ENCODE assay signal across 24 cellular contexts in genomic region chr17:2440930-2441329, GRCh38.
"Had no signal": no experiment of that assay in that cellular context is flagged by ENCODE, and none has a peak within 500 bp of the region (broad histone marks: within the 10 kb centered on the region; RNA-seq: fewer than 3 reads in every experiment).

No MANE protein-coding gene starts in this region.

- DNase-seq: islet precursor cell; left ventricle myocardium inferior; mesendoderm; naive B cell; natural killer cell; nephron progenitor cell; ovary; right lobe of liver; stimulated activated CD4-positive, alpha-beta T cell treated with anti-CD3 and anti-CD28 coated beads, Interleukin-1b, Interleukin-23, amount 100 ng/mL, for 48 hours; stimulated activated CD4-positive, alpha-beta T cell treated with anti-CD3 and anti-CD28 coated beads, Interleukin-2, amount 100 ng/mL, for 48 hours; stimulated activated CD4-positive, alpha-beta T cell treated with anti-CD3 and anti-CD28 coated beads, Interleukin-4, amount 100 ng/mL, for 4 hours; stimulated activated CD8-positive, alpha-beta memory T cell treated with anti-CD3 and anti-CD28 coated beads, Interleukin-4, amount 100 ng/mL, for 48 hours; stimulated activated naive CD4-positive, alpha-beta T cell treated with Interleukin-2 at 50 U/mL for 16 hours; stimulated activated naive CD8-positive, alpha-beta T cell treated with anti-CD3 and anti-CD28 coated beads, Interleukin-15, amount 100 ng/mL, for 72 hours; substantia nigra; transverse colon; upper lobe of left lung had no signal

- H3K4me3 Mint-ChIP-seq: mesothelial cell of epicardium; naive B cell; natural killer cell; nephron progenitor cell; stimulated activated memory B cell treated with anti-CD40 and anti-IgM and Interleukin-4, amounts not matched to agents 10 μg/mL and 1 μg/mL and 100 μg/mL, for 72 hours; stimulated activated naive CD8-positive, alpha-beta T cell treated with anti-CD3 and anti-CD28 coated beads, Interleukin-15, amount 100 ng/mL, for 72 hours had no signal

- H3K27me3 Mint-ChIP-seq: naive B cell; progenitor cell of endocrine pancreas; stimulated activated memory B cell treated with anti-CD40 and anti-IgM and Interleukin-4, amounts not matched to agents 10 μg/mL and 1 μg/mL and 100 μg/mL, for 72 hours; stimulated activated naive CD8-positive, alpha-beta T cell treated with anti-CD3 and anti-CD28 coated beads, Interleukin-15, amount 100 ng/mL, for 72 hours had no signal

- H3K27me3 ChIP-seq: ovary, right atrium auricular region, right lobe of liver, transverse colon, upper lobe of left lung, vagina had no signal

- H3K4me1 ChIP-seq: left ventricle myocardium inferior, right atrium auricular region, vagina had no signal

- H3K4me2 ChIP-seq: smooth muscle cell had no signal

- H3K27ac ChIP-seq: left ventricle myocardium inferior, ovary, right atrium auricular region, right lobe of liver, vagina had no signal

- H3K9me3 Mint-ChIP-seq: natural killer cell had no signal

- H3K9me3 ChIP-seq: ovary, right atrium auricular region, right lobe of liver, transverse colon, upper lobe of left lung, vagina had no signal

- H3K4me3 ChIP-seq: left ventricle myocardium inferior, lung, ovary, right atrium auricular region, right lobe of liver, smooth muscle cell, transverse colon, upper lobe of left lung, vagina had no signal

- ATAC-seq: natural killer cell; right lobe of liver; stimulated activated memory B cell treated with anti-CD40 and anti-IgM and Interleukin-4, amounts not matched to agents 10 μg/mL and 1 μg/mL and 100 μg/mL, for 72 hours; stimulated activated naive CD8-positive, alpha-beta T cell treated with anti-CD3 and anti-CD28 coated beads, Interleukin-15, amount 100 ng/mL, for 72 hours had no signal

- H3K36me3 ChIP-seq: ovary had no signal

- H3K4me1 Mint-ChIP-seq: mesothelial cell of epicardium; naive B cell; natural killer cell; stimulated activated memory B cell treated with anti-CD40 and anti-IgM and Interleukin-4, amounts not matched to agents 10 μg/mL and 1 μg/mL and 100 μg/mL, for 72 hours; stimulated activated naive CD8-positive, alpha-beta T cell treated with anti-CD3 and anti-CD28 coated beads, Interleukin-15, amount 100 ng/mL, for 72 hours had no signal

- H3K27ac Mint-ChIP-seq: mesothelial cell of epicardium; natural killer cell; nephron progenitor cell; progenitor cell of endocrine pancreas; stimulated activated memory B cell treated with anti-CD40 and anti-IgM and Interleukin-4, amounts not matched to agents 10 μg/mL and 1 μg/mL and 100 μg/mL, for 72 hours had no signal
